Comparison of ENCODE assay signal across 11 cellular contexts in genomic region chr17:27495460-27495859, GRCh38. TPM values are rescaled to one million over a fixed set of nuclear protein-coding genes. Genes with fewer than 3 reads are reported as not detected.
DNase-seq lines count a peak whose midpoint lies in the region; ATAC-seq, FAIRE-seq and TF ChIP-seq lines count a peak whose summit lies in the region.
"Had no signal": no experiment of that assay in that cellular context is flagged by ENCODE, and none has a peak within 500 bp of the region (broad histone marks: within the 10 kb centered on the region; RNA-seq: fewer than 3 reads in every experiment).

No MANE protein-coding gene starts in this region.

- H3K9me3 ChIP-seq in H1 (ENCODE audit: insufficient read depth in 2 of 2, low read depth in 1 of 2, low read length in 1 of 2) = peaks cover 5 to 7% of the 10 kb centered on the region in 2 experiments; a peak in 3 of 4 replicates
- no peaks in the 10 kb centered on the region for H3K9me3 ChIP-seq in prostate gland

- CTCF ChIA-PET in H1 (lab: Charles Lee; ENCODE audit: partially characterized antibody) = interaction anchor here (1.1 to 6.5 kb wide), 10 partner anchors 10 to 104 kb away, joined by 3 to 35 read pairs (median 4); no protein-coding TSS in a partner anchor

- no peak overlapping the region for H4K8ac ChIP-seq in H1 (ENCODE audit: extremely low read depth, insufficient read depth, low read length)

- H3K36me3 ChIP-seq in H1 (ENCODE audit: control insufficient read depth in 2 of 4, insufficient read depth in 4 of 4, low read length in 3 of 4) (no peaks in the 10 kb centered on the region), prostate gland (no peaks in the 10 kb centered on the region)

- H3K79me2 ChIP-seq in H1 (ENCODE audit: control insufficient read depth in 1 of 2, insufficient read depth in 2 of 2, low read length in 2 of 2) = peaks cover 4 to 77% of the 10 kb centered on the region in 2 experiments; a peak in 2 of 4 replicates

- peaks cover 7% of the 10 kb centered on the region; the same call in 1 of the 2 replicates for H3K79me1 ChIP-seq in H1 (ENCODE audit: low read depth, low read length)

- peaks cover 0 to 5% (median 1%) of the 10 kb centered on the region in 7 donors for H3K9me3 Mint-ChIP-seq in CD14-positive monocyte

- H3K14ac ChIP-seq in H1 (ENCODE audit: insufficient read length) = peak overlapping the region; percentile 32

- H3K4ac ChIP-seq in H1 (replicated peaks; ENCODE audit: insufficient read length, low read depth, low read length) = peak overlapping the region; percentile 12

- no peak overlapping the region for H3K23ac ChIP-seq in H1 (ENCODE audit: insufficient read length)

- no peak overlapping the region for H3K4me2 ChIP-seq in H1 (ENCODE audit: insufficient read depth in 1 of 2, low read depth in 2 of 2, low read length in 2 of 2)

- H3K56ac ChIP-seq in H1 (replicated peaks; ENCODE audit: insufficient read length, low read depth, low read length) = no peak overlapping the region

- peaks cover 23 to 48% (median 34%) of the 10 kb centered on the region in 4 experiments for H3K4me1 ChIP-seq in H1 (replicated peaks in 1 of 4; ENCODE audit: control insufficient read depth in 3 of 4, insufficient read depth in 4 of 4, low read length in 3 of 4)
- H3K4me1 ChIP-seq in prostate gland (replicated peaks) = peaks cover 4% of the 10 kb centered on the region

- H3K27ac ChIP-seq in H1 (ENCODE audit: low read depth, low read length) = no peak overlapping the region
- peak overlapping the region; percentile 72 to 79 for H3K27ac ChIP-seq in prostate gland

- no peak for TF ChIP-seq EP300 in H1 (IDR thresholded peaks at IDR 0.05; ENCODE audit: borderline replicate concordance in 1 of 2, low read depth in 2 of 2, low read length in 2 of 2)

- H3K27me3 Mint-ChIP-seq in CD14-positive monocyte (ENCODE audit: low read depth in 3 of 3) = no peaks in the 10 kb centered on the region

- DNase-seq in CD14-positive monocyte (ENCODE audit: low spot score) (no peak), H1 (ENCODE audit: low read depth in 1 of 2, low spot score in 2 of 2) (no peak), prostate gland (ENCODE audit: low spot score) (no peak), ecto neural progenitor cell (ENCODE audit: low spot score) (no peak), epidermal melanocyte (ENCODE audit: insufficient read length, low spot score) (no peak), NCI-H146 treated with DMSO at 0.1 percent for 48 hours (lab: John Stamatoyannopoulos, UW; ENCODE audit: unreplicated experiment) (no peak), MV-4-11 (lab: John Stamatoyannopoulos, UW) (no peak)
- DNase-seq: activated effector memory CD4-positive, alpha-beta T cell treated with Interleukin-2 at 50 U/mL for 16 hours; AML-193; HFFc6 had no signal

- ATAC-seq in HG03159 (IDR thresholded peaks at IDR 0.05; ENCODE audit: unreplicated experiment) = peak; percentile 44

- peak overlapping the region; percentile 64; the same call in 1 of the 2 replicates for H2BK5ac ChIP-seq in H1 (ENCODE audit: low read depth, low read length)

- H3K36me3 Mint-ChIP-seq in CD14-positive monocyte = peaks cover 23 to 36% of the 10 kb centered on the region in 2 donors

- H3K4me3 ChIP-seq in H1 (ENCODE audit: extremely low read depth in 1 of 4, insufficient read depth in 2 of 4, low read depth in 3 of 4, low read length in 4 of 4) = no peak overlapping the region
- H3K4me3 ChIP-seq in prostate gland = no peak overlapping the region

- no peak overlapping the region for H4K5ac ChIP-seq in H1 (ENCODE audit: insufficient read length, low read depth, low read length)

- H4K91ac ChIP-seq in H1 (replicated peaks; ENCODE audit: insufficient read length, low read length) = peak overlapping the region; percentile 50

- peak overlapping the region; percentile 62; the same call in 1 of the 2 replicates for H2BK15ac ChIP-seq in H1 (ENCODE audit: low read length)

- no peaks in the 10 kb centered on the region for H4K20me1 ChIP-seq in H1 (replicated peaks in 1 of 2; ENCODE audit: control insufficient read depth in 1 of 2, insufficient read depth in 2 of 2, low read length in 2 of 2)

- H3K18ac ChIP-seq in H1 (ENCODE audit: extremely low read depth, low read length) = 0 out of 2 replicates have a peak overlapping the region, but pooled peaks have one; percentile 15

- H3K4me3 Mint-ChIP-seq in CD14-positive monocyte = no peak overlapping the region
- H3K4me3 Mint-ChIP-seq: HFFc6 had no signal

- H3K23me2 ChIP-seq in H1 (ENCODE audit: low read depth, low read length) = no peaks in the 10 kb centered on the region

- no peak overlapping the region for H3K9ac ChIP-seq in H1 (replicated peaks in 1 of 4; ENCODE audit: extremely low read depth in 1 of 4, low read depth in 3 of 4, low read length in 3 of 4)

- WGBS in H1 (ENCODE audit: extremely low coverage in 1 of 2, insufficient coverage in 1 of 2, insufficient read length in 1 of 2, insufficient replicate concordance in 2 of 2, low coverage in 1 of 2, low lambda C conversion rate in 2 of 2, missing lambda C conversion rate in 1 of 2), 2 experiments = 92% methylated on average over 6 of the region's 6 CpGs; no CpG with 5 or more reads in 1 of the 2 experiments
- WGBS in prostate gland = 71% methylated on average over 6 of the region's 6 CpGs

- H3K27me3 ChIP-seq in H1 (replicated peaks in 1 of 4; ENCODE audit: control insufficient read depth in 3 of 4, extremely low read depth in 1 of 4, insufficient read depth in 3 of 4, low read length in 3 of 4) (no peaks in the 10 kb centered on the region), prostate gland (replicated peaks; ENCODE audit: insufficient read depth) (no peaks in the 10 kb centered on the region)

- peak overlapping the region; percentile 76 to 96 (median 94) for H3K27ac Mint-ChIP-seq in CD14-positive monocyte
- H3K27ac Mint-ChIP-seq: HFFc6 had no signal

- no peak for TF ChIP-seq POLR2A in H1 (IDR thresholded peaks at IDR 0.05; ENCODE audit: control extremely low read depth in 1 of 2, low read depth in 2 of 2, low read length in 2 of 2)
- no peak for TF ChIP-seq POLR2A in prostate gland (IDR thresholded peaks at IDR 0.05)

- intact Hi-C loops in CD14-positive monocyte (cut with micrococcal nuclease) = no loop called here
- intact Hi-C loops in prostate gland (cut with DNase I) = loop anchor here (2.0 to 10.0 kb wide), 2 partner anchors 105 to 141 kb away; no protein-coding TSS in a partner anchor

- H2BK120ac ChIP-seq in H1 (replicated peaks; ENCODE audit: low read depth, low read length) = no peak overlapping the region

- 0 out of 2 replicates have a peak overlapping the region, but pooled peaks have one; percentile 3 for H2AK5ac ChIP-seq in H1 (ENCODE audit: low read depth, low read length)

- TF ChIP-seq CTCF in CD14-positive monocyte (IDR thresholded peaks at IDR 0.05) = no peak
- no peak for TF ChIP-seq CTCF in H1 (IDR thresholded peaks at IDR 0.05; ENCODE audit: control extremely low read depth in 1 of 3, insufficient read depth in 1 of 3, low read depth in 1 of 3, low read length in 3 of 3)
- no peak for TF ChIP-seq CTCF in prostate gland (IDR thresholded peaks at IDR 0.05)

- POLR2A ChIA-PET in H1 (lab: Charles Lee; ENCODE audit: partially characterized antibody) = interaction anchor here (1.7 kb wide), 1 partner anchor 28 kb away, joined by 5 read pairs; no protein-coding TSS in a partner anchor

- H2AFZ ChIP-seq in H1 (ENCODE audit: low read length) = no peak overlapping the region

- no peak for TF ChIP-seq RAD21 in H1 (IDR thresholded peaks at IDR 0.05 in 1 of 2, conservative IDR thresholded peaks at IDR 0.05 in 1 of 2; ENCODE audit: low read depth in 2 of 2, low read length in 2 of 2)

- no peak for FAIRE-seq in H1 (lab: Jason Lieb, UNC)

- H2BK20ac ChIP-seq in H1 (ENCODE audit: low read length) = no peak overlapping the region

- H2BK12ac ChIP-seq in H1 (ENCODE audit: low read depth, low read length) = peak overlapping the region; percentile 72; the same call in 1 of the 2 replicates

- H3K4me1 Mint-ChIP-seq in CD14-positive monocyte = peaks cover 64% of the 10 kb centered on the region

TF ChIP-seq in H1, 55 proteins besides CTCF, POLR2A, EP300 and RAD21 (continues in another document):
- TF ChIP-seq RBBP5 (IDR thresholded peaks at IDR 0.05; ENCODE audit: borderline replicate concordance, low read depth, low read length) (no peak), ATF3 (IDR thresholded peaks at IDR 0.05; ENCODE audit: insufficient read depth, low read depth, low read length) (no peak), GTF2F1 (IDR thresholded peaks at IDR 0.05; ENCODE audit: borderline replicate concordance, low read depth, low read length) (no peak), RXRA (IDR thresholded peaks at IDR 0.05; ENCODE audit: insufficient read depth, low read depth, low read length) (no peak), SP1 (IDR thresholded peaks at IDR 0.05; ENCODE audit: low read depth, low read length) (no peak), KDM1A (IDR thresholded peaks at IDR 0.05; ENCODE audit: borderline replicate concordance, low read length) (no peak), BACH1 (IDR thresholded peaks at IDR 0.05; ENCODE audit: low read length) (no peak), HDAC2 (IDR thresholded peaks at IDR 0.05; ENCODE audit: borderline replicate concordance in 1 of 2, low read depth in 2 of 2, low read length in 2 of 2) (no peak), JUND (IDR thresholded peaks at IDR 0.05; ENCODE audit: low read length) (no peak), TBP (IDR thresholded peaks at IDR 0.05; ENCODE audit: low read depth, low read length) (no peak), FOSL1 (IDR thresholded peaks at IDR 0.05; ENCODE audit: insufficient read depth, low read depth, low read length) (no peak)

RNA-seq across cellular contexts. Expression of gene KSR1, which starts 39.2 kb away (rescaled TPM):
- polyA plus RNA-seq in CD14-positive monocyte (1 to 10 TPM; 1.2 to 4.2 TPM), H1 (2011; rRNA removed) (14.1 and 26.8 TPM in 2 replicates)
- total RNA-seq in H1 (2021; fragmentation: NEBNext Ultra II Directional; extraction: Animal tissue kit (Norgen Biotek cat#: 25700)) = 33.9 and 34.7 TPM in 2 replicates
- 20.7 TPM for polyA plus RNA-seq in H1 (2011; cell fraction: cytosol; rRNA removed)
- 87.7 TPM for polyA plus RNA-seq in H1 (2011; cell fraction: nucleus; rRNA removed)
- polyA plus RNA-seq in H1 (2012, experiment 1 of 2) = 19.6 to 26.5 TPM (median 24.3 TPM) in 4 replicates
- polyA plus RNA-seq in H1 (2012, experiment 2 of 2) = 23.5 TPM
- polyA plus RNA-seq in H1 (2013, experiment 1 of 2) = 21.2 TPM
- polyA plus RNA-seq in H1 (2013, experiment 2 of 2) = 21.5 TPM
- 30.5 and 37.0 TPM in 2 replicates for polyA minus RNA-seq in H1 (2011; rRNA and poly(A)+ RNA removed)
- polyA minus RNA-seq in H1 (2011; cell fraction: cytosol; rRNA and poly(A)+ RNA removed) = 30.8 TPM
- polyA minus RNA-seq in H1 (2011; cell fraction: nucleus; rRNA and poly(A)+ RNA removed) = 56.9 TPM
- 10 to 100 TPM; 11.5 to 23.7 TPM for total RNA-seq in prostate gland
